Comparison of ENCODE assay signal across 23 cellular contexts in genomic region chr15:83999396-84000120, GRCh38.
DNase-seq lines count a peak whose midpoint lies in the region; ATAC-seq, FAIRE-seq and TF ChIP-seq lines count a peak whose summit lies in the region.
"Had no signal": no experiment of that assay in that cellular context is flagged by ENCODE, and none has a peak within 500 bp of the region (broad histone marks: within the 10 kb centered on the region; RNA-seq: fewer than 3 reads in every experiment).

No MANE protein-coding gene starts in this region.

- TF ChIP-seq CTCF in VCaP (conservative IDR thresholded peaks at IDR 0.05) (no peak), keratinocyte (optimal IDR thresholded peaks at IDR 0.05 in 1 of 3, IDR thresholded peaks at IDR 0.05 in 1 of 3, conservative IDR thresholded peaks at IDR 0.05 in 1 of 3; ENCODE audit: extremely low read depth in 1 of 3, insufficient read depth in 2 of 3, low read length in 3 of 3) (no peak)

- H3K36me3 ChIP-seq in keratinocyte (ENCODE audit: control insufficient read depth in 2 of 2, extremely low read depth in 1 of 2, insufficient read depth in 2 of 2, low read length in 2 of 2): no peaks in the 10 kb centered on the region
- H3K36me3 ChIP-seq: thyroid gland had no signal

- peak overlapping the region; percentile 30 for H3K4me2 ChIP-seq in keratinocyte (ENCODE audit: control insufficient read depth, extremely low read depth, insufficient read depth, low read depth, low read length)

- H4K20me1 ChIP-seq in keratinocyte (ENCODE audit: control insufficient read depth, extremely low read depth, insufficient read depth, low read length): no peaks in the 10 kb centered on the region

- H3K9ac ChIP-seq in keratinocyte (ENCODE audit: control insufficient read depth, extremely low read depth, insufficient read depth, low read length): no peak overlapping the region

- dilution Hi-C loops in keratinocyte (cut with MboI; ENCODE audit: extremely low pct_ligation_motif_present, low sequenced_read_pairs): no loop called here

- H3K9me3 ChIP-seq in keratinocyte (ENCODE audit: control insufficient read depth, low read depth, low read length): no peaks in the 10 kb centered on the region
- H3K9me3 ChIP-seq: mucosa of descending colon, psoas muscle, thyroid gland had no signal

- peak; percentile 88 for DNase-seq in HT-29 (ENCODE audit: low spot score)
- DNase-seq in keratinocyte (ENCODE audit: low read depth, low spot score): no peak
- peak; percentile 4 for DNase-seq in skeletal muscle cell (ENCODE audit: low read depth)
- DNase-seq in T1000 (lab: John Stamatoyannopoulos, UW): no peak
- DNase-seq in NCI-H446 treated with DMSO at 0.1 percent for 48 hours (lab: John Stamatoyannopoulos, UW): no peak
- DNase-seq: activated CD8-positive, alpha-beta T cell treated with anti-CD3 and anti-CD28 coated beads for 36 hours; activated gamma-delta T cell; activated T-cell treated with anti-CD3 and anti-CD28 coated beads for 4 hours; CD4-positive, CD25-positive, alpha-beta regulatory T cell; DMS53; GF-D8; mucosa of descending colon; NCI-H1436; NCI-H2171 treated with DMSO at 0.1 percent for 48 hours; NCI-H69; psoas muscle; stimulated activated CD4-positive, alpha-beta T cell treated with anti-CD3 and anti-CD28 coated beads, Interleukin-4, amount 100 ng/mL, for 24 hours; thyroid gland had no signal

- peak; percentile 23 for FAIRE-seq in keratinocyte (lab: Jason Lieb, UNC)

- H3K9me1 ChIP-seq in keratinocyte (ENCODE audit: control insufficient read depth, extremely low read depth, insufficient read depth, low read length): no peaks in the 10 kb centered on the region

- H3K79me2 ChIP-seq in keratinocyte (ENCODE audit: control insufficient read depth, insufficient read depth, low read length): no peaks in the 10 kb centered on the region

- H2AFZ ChIP-seq in keratinocyte (ENCODE audit: control insufficient read depth, low read length): no peak overlapping the region

- no peaks in the 10 kb centered on the region for H3K27me3 ChIP-seq in keratinocyte (ENCODE audit: control insufficient read depth, extremely low read depth, insufficient read depth, low read length)
- H3K27me3 ChIP-seq: thyroid gland had no signal

- H3K4me3 ChIP-seq in keratinocyte (ENCODE audit: control insufficient read depth in 2 of 3, extremely low read depth in 1 of 3, insufficient read depth in 2 of 3, low read depth in 1 of 3, low read length in 3 of 3) (no peak overlapping the region), skeletal muscle cell (ENCODE audit: low read depth, low read length) (no peak overlapping the region)
- H3K4me3 ChIP-seq: mucosa of descending colon, psoas muscle, thyroid gland had no signal

- peak overlapping the region; percentile 56 for H3K27ac ChIP-seq in VCaP
- H3K27ac ChIP-seq in keratinocyte (ENCODE audit: control insufficient read depth, insufficient read depth, low read length): peak overlapping the region; percentile 77
- H3K27ac ChIP-seq: psoas muscle, thyroid gland had no signal

- ATAC-seq in HG02973 (IDR thresholded peaks at IDR 0.05; ENCODE audit: unreplicated experiment) (no peak), HG03378 (IDR thresholded peaks at IDR 0.05; ENCODE audit: unreplicated experiment) (no peak)
- ATAC-seq: activated CD4-positive, CD25-positive, alpha-beta regulatory T cell treated with anti-CD3 and anti-CD28 coated beads, Interleukin-2, amount 50 U/mL, for 24 hours; activated CD8-positive, alpha-beta T cell treated with anti-CD3 and anti-CD28 coated beads for 36 hours; mucosa of descending colon; psoas muscle; Right ventricle myocardium inferior had no signal

- peaks cover 34% of the 10 kb centered on the region for H3K4me1 ChIP-seq in keratinocyte (ENCODE audit: control insufficient read depth, extremely low read depth, insufficient read depth, low read length)
- H3K4me1 ChIP-seq: psoas muscle, thyroid gland had no signal

Comparison
In these comparisons a context has a peak if more than half of its experiments do, and no peak if none do; other contexts are left out.
1. DNase-seq: peak in HT-29 (single experiment) and skeletal muscle cell (single experiment); none in keratinocyte (single experiment), T1000 (single experiment) and NCI-H446 treated with DMSO at 0.1 percent for 48 hours (single experiment).